ENCODE assay signal across 26 cellular contexts in the genomic region with DNA sequence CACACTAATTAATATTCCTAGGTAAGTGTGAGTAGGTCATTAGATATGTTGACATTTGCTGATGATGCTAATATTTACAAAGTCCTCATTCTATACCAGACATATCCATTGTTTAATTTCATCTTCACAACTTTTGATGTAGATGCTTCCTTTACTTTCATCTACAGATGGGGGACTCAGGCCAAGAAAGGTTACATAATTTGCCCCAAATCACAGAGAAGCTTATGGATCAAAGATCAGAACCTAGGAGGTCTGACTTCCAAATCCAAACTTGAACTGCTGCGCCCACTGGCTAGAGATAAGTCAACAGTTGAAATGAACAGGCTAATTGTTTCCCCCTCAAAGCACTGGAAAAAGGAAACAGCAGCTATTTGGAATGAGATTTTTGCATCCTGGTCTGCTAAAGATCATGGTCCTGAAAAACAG.
"Had no signal": no experiment of that assay in that cellular context is flagged by ENCODE, and none has a peak within 500 bp of the region (broad histone marks: within the 10 kb centered on the region; RNA-seq: fewer than 3 reads in every experiment).

No MANE protein-coding gene starts in this region.

- H3K27ac Mint-ChIP-seq: activated naive CD4-positive, alpha-beta T cell treated with anti-CD3 and anti-CD28 coated beads for 36 hours; activated naive CD8-positive, alpha-beta T cell treated with anti-CD3 and anti-CD28 coated beads for 36 hours; activated T-helper 1 cell treated with anti-CD3 and anti-CD28 coated beads, Interleukin-12 subunit alpha, Interleukin-12 subunit beta, Interleukin-2, Interleukin-4 antibody, amounts not matched to agents 30 ng/mL and 10 ng/mL and 1 ng/mL, durations not matched to agents 14 hours and 24 hours and 36 hours; natural killer cell treated with Interleukin-12 subunit alpha and Interleukin-12 subunit beta and Interleukin-15 and Interleukin-18, amount 100 ng/mL, for 72 hours; stimulated activated naive B cell treated with anti-CD40 and anti-IgM and Interleukin-4, amounts not matched to agents 10 μg/mL and 1 μg/mL and 100 μg/mL, for 72 hours had no signal

- H3K4me3 Mint-ChIP-seq: activated naive CD4-positive, alpha-beta T cell treated with anti-CD3 and anti-CD28 coated beads for 36 hours; activated naive CD8-positive, alpha-beta T cell treated with anti-CD3 and anti-CD28 coated beads for 36 hours; activated T-helper 1 cell treated with anti-CD3 and anti-CD28 coated beads, Interleukin-12 subunit alpha, Interleukin-12 subunit beta, Interleukin-2, Interleukin-4 antibody, amounts not matched to agents 30 ng/mL and 10 ng/mL and 1 ng/mL, durations not matched to agents 14 hours and 24 hours and 36 hours; natural killer cell treated with Interleukin-12 subunit alpha and Interleukin-12 subunit beta and Interleukin-15 and Interleukin-18, amount 100 ng/mL, for 72 hours; stimulated activated naive B cell treated with anti-CD40 and anti-IgM and Interleukin-4, amounts not matched to agents 10 μg/mL and 1 μg/mL and 100 μg/mL, for 72 hours had no signal

- H3K9me3 Mint-ChIP-seq: activated naive CD4-positive, alpha-beta T cell treated with anti-CD3 and anti-CD28 coated beads for 36 hours had no signal

- FAIRE-seq: colon, endometrium had no signal

- H3K4me3 ChIP-seq: adrenal gland, body of pancreas, left lung, lower lobe of right lung, smooth muscle cell, suprapubic skin, transverse colon had no signal

- H3K27me3 ChIP-seq: adrenal gland, body of pancreas, left lung, suprapubic skin, transverse colon had no signal

- H3K4me1 Mint-ChIP-seq: activated naive CD8-positive, alpha-beta T cell treated with anti-CD3 and anti-CD28 coated beads for 36 hours; stimulated activated naive B cell treated with anti-CD40 and anti-IgM and Interleukin-4, amounts not matched to agents 10 μg/mL and 1 μg/mL and 100 μg/mL, for 72 hours had no signal

- H3K27ac ChIP-seq: body of pancreas, left lung, lower lobe of right lung, suprapubic skin, transverse colon had no signal

- H3K9me3 ChIP-seq: adrenal gland, body of pancreas, left lung, lower lobe of right lung, suprapubic skin, transverse colon had no signal

- H3K27me3 Mint-ChIP-seq: activated naive CD8-positive, alpha-beta T cell treated with anti-CD3 and anti-CD28 coated beads for 36 hours; stimulated activated naive B cell treated with anti-CD40 and anti-IgM and Interleukin-4, amounts not matched to agents 10 μg/mL and 1 μg/mL and 100 μg/mL, for 72 hours had no signal

- DNase-seq: activated CD4-positive, alpha-beta T cell treated with anti-CD3 and anti-CD28 coated beads for 48 hours; activated CD4-positive, alpha-beta T cell treated with anti-CD3 and anti-CD28 coated beads, Interleukin-2, amount 50 U/mL, for 48 hours; activated CD8-positive, alpha-beta memory T cell treated with anti-CD3 and anti-CD28 coated beads for 24 hours; activated effector memory CD4-positive, alpha-beta T cell treated with anti-CD3 and anti-CD28 coated beads, Interleukin-2, amount 50 U/mL, for 16 hours; activated naive CD4-positive, alpha-beta T cell treated with anti-CD3 and anti-CD28 coated beads for 36 hours; activated naive CD8-positive, alpha-beta T cell treated with anti-CD3 and anti-CD28 coated beads for 36 hours; adrenal gland; aorta; body of pancreas; effector CD8-positive, alpha-beta T cell; head of caudate nucleus; kidney glomerular epithelial cell; left lung; lower lobe of right lung; mesendoderm; stimulated activated CD4-positive, alpha-beta T cell treated with anti-CD3 and anti-CD28 coated beads, Interleukin-1b, Interleukin-23, amount 100 ng/mL, for 48 hours; stimulated activated naive B cell treated with anti-CD40 and anti-IgM and Interleukin-4, amounts not matched to agents 10 μg/mL and 1 μg/mL and 100 μg/mL, for 72 hours; transverse colon had no signal

- H3K36me3 Mint-ChIP-seq: activated naive CD8-positive, alpha-beta T cell treated with anti-CD3 and anti-CD28 coated beads for 36 hours; natural killer cell treated with Interleukin-12 subunit alpha and Interleukin-12 subunit beta and Interleukin-15 and Interleukin-18, amount 100 ng/mL, for 72 hours; stimulated activated naive B cell treated with anti-CD40 and anti-IgM and Interleukin-4, amounts not matched to agents 10 μg/mL and 1 μg/mL and 100 μg/mL, for 72 hours had no signal

- H3K36me3 ChIP-seq: adrenal gland, left lung, lower lobe of right lung, suprapubic skin, transverse colon had no signal

- ATAC-seq: activated CD4-positive, CD25-positive, alpha-beta regulatory T cell treated with anti-CD3 and anti-CD28 coated beads, Interleukin-2, amount 50 U/mL, for 24 hours; body of pancreas; left lung; lower lobe of right lung; natural killer cell treated with Interleukin-12 subunit alpha and Interleukin-12 subunit beta and Interleukin-15 and Interleukin-18, amount 100 ng/mL, for 72 hours; sciatic nerve; stimulated activated naive B cell treated with anti-CD40 and anti-IgM and Interleukin-4, amounts not matched to agents 10 μg/mL and 1 μg/mL and 100 μg/mL, for 72 hours had no signal
